Comparison of ENCODE assay signal across 14 cellular contexts in genomic region chr2:144443837-144444236, GRCh38.
DNase-seq lines count a peak whose midpoint lies in the region; ATAC-seq and TF ChIP-seq lines count a peak whose summit lies in the region.
"Had no signal": no experiment of that assay in that cellular context is flagged by ENCODE, and none has a peak within 500 bp of the region (broad histone marks: within the 10 kb centered on the region; RNA-seq: fewer than 3 reads in every experiment).

No MANE protein-coding gene starts in this region.

- peak overlapping the region; percentile 91 for H3K27ac ChIP-seq in temporal lobe (ENCODE audit: low read depth, low read length)
- H3K27ac ChIP-seq: brain microvascular endothelial cell had no signal

- H3K27me3 Mint-ChIP-seq in effector memory CD8-positive, alpha-beta T cell = no peaks in the 10 kb centered on the region
- no peaks in the 10 kb centered on the region for H3K27me3 Mint-ChIP-seq in mesothelial cell of epicardium (ENCODE audit: low read depth)

- ATAC-seq in effector memory CD8-positive, alpha-beta T cell (replicated peaks) = no peak
- ATAC-seq in activated naive CD4-positive, alpha-beta T cell treated with anti-CD3 and anti-CD28 coated beads, Interleukin-2, amount 50 U/mL, for 72 hours = no peak
- ATAC-seq: esophagus mucosa had no signal

- no peaks in the 10 kb centered on the region for H3K9me3 Mint-ChIP-seq in effector memory CD8-positive, alpha-beta T cell
- H3K9me3 Mint-ChIP-seq in mesothelial cell of epicardium = peaks cover 4% of the 10 kb centered on the region
- no peaks in the 10 kb centered on the region for H3K9me3 Mint-ChIP-seq in activated naive CD4-positive, alpha-beta T cell treated with anti-CD3 and anti-CD28 coated beads, Interleukin-2, amount 50 U/mL, for 72 hours
- H3K9me3 Mint-ChIP-seq: T-helper 2 cell treated with Interferon-gamma antibody and Interleukin-4, amounts not matched to agents 5 μg/mL and 100 μg/mL, for 36 hours had no signal

- peak overlapping the region; percentile 23 to 77 for H3K27ac Mint-ChIP-seq in effector memory CD8-positive, alpha-beta T cell
- peak overlapping the region; percentile 86 for H3K27ac Mint-ChIP-seq in mesothelial cell of epicardium
- H3K27ac Mint-ChIP-seq in activated naive CD4-positive, alpha-beta T cell treated with anti-CD3 and anti-CD28 coated beads, Interleukin-2, amount 50 U/mL, for 72 hours = no peak overlapping the region
- H3K27ac Mint-ChIP-seq: T-helper 2 cell treated with Interferon-gamma antibody and Interleukin-4, amounts not matched to agents 5 μg/mL and 100 μg/mL, for 36 hours had no signal

- no peak for TF ChIP-seq CTCF in mesothelial cell of epicardium (IDR thresholded peaks at IDR 0.05; ENCODE audit: unreplicated experiment)

- no peak overlapping the region for H3K4me3 Mint-ChIP-seq in effector memory CD8-positive, alpha-beta T cell
- H3K4me3 Mint-ChIP-seq in mesothelial cell of epicardium = no peak overlapping the region
- H3K4me3 Mint-ChIP-seq: T-helper 2 cell treated with Interferon-gamma antibody and Interleukin-4, amounts not matched to agents 5 μg/mL and 100 μg/mL, for 36 hours had no signal

- H3K4me1 Mint-ChIP-seq in effector memory CD8-positive, alpha-beta T cell (ENCODE audit: low read depth in 2 of 2) = peaks cover 29 to 51% of the 10 kb centered on the region in 2 donors
- H3K4me1 Mint-ChIP-seq in mesothelial cell of epicardium = peaks cover 71% of the 10 kb centered on the region

- DNase-seq in OCI-M1 (lab: John Stamatoyannopoulos, UW) (peak; percentile 65), mesothelial cell of epicardium (ENCODE audit: low spot score in 2 of 2, unreplicated experiment in 2 of 2) (no peak), NCI-H1048 (lab: John Stamatoyannopoulos, UW) (no peak), germinal center (ENCODE audit: low spot score) (no peak), kidney glomerular epithelial cell (lab: John Stamatoyannopoulos, UW) (no peak)
- no peak for DNase-seq in effector memory CD8-positive, alpha-beta T cell
- no peak for DNase-seq in activated naive CD4-positive, alpha-beta T cell treated with anti-CD3 and anti-CD28 coated beads, Interleukin-2, amount 50 U/mL, for 72 hours (ENCODE audit: low spot score in 2 of 2)
- DNase-seq: brain microvascular endothelial cell, NCI-H1105, NCI-H510A, small intestine had no signal

- H3K36me3 Mint-ChIP-seq in effector memory CD8-positive, alpha-beta T cell (ENCODE audit: insufficient read depth) = peaks cover 35% of the 10 kb centered on the region
- peaks cover 14% of the 10 kb centered on the region for H3K36me3 Mint-ChIP-seq in mesothelial cell of epicardium
- H3K36me3 Mint-ChIP-seq in activated naive CD4-positive, alpha-beta T cell treated with anti-CD3 and anti-CD28 coated beads, Interleukin-2, amount 50 U/mL, for 72 hours = no peaks in the 10 kb centered on the region

Comparison
In these comparisons a context has a peak if more than half of its experiments do, and no peak if none do; other contexts are left out.
1. H3K27ac Mint-ChIP-seq: peak in effector memory CD8-positive, alpha-beta T cell (2 of 2) and mesothelial cell of epicardium (single experiment); none in activated naive CD4-positive, alpha-beta T cell treated with anti-CD3 and anti-CD28 coated beads, Interleukin-2, amount 50 U/mL, for 72 hours (0 of 2).